ENCODE assay signal across 8 cellular contexts in genomic region chr9:34992376-34992951, GRCh38. TPM values are rescaled to one million over a fixed set of nuclear protein-coding genes. Genes with fewer than 3 reads are reported as not detected.
DNase-seq lines count a peak whose midpoint lies in the region; ATAC-seq and TF ChIP-seq lines count a peak whose summit lies in the region.

No MANE protein-coding gene starts in this region.

- TF ChIP-seq CTCF in AG04450 (IDR thresholded peaks at IDR 0.05; ENCODE audit: low read depth, low read length) (no peak), ascending aorta (IDR thresholded peaks at IDR 0.05) (no peak)

- POLR2A ChIA-PET in AG04450 (lab: Yijun Ruan, JAX), result interaction anchor here (2.7 kb wide), 1 partner anchor 80 kb away, joined by 12 read pairs; the partner anchor contains the start of gene VCP

- peak overlapping the region; percentile 46 for H3K9ac ChIP-seq in NT2/D1 (ENCODE audit: insufficient read length, low read depth)

- H3K4me3 ChIP-seq in AG04450 (ENCODE audit: low read depth, low read length) (peak overlapping the region; percentile 7; the same call in 1 of the 2 replicates), NT2/D1 (ENCODE audit: insufficient read length, low read depth) (no peak overlapping the region), ascending aorta (peak overlapping the region in 1 of 2 donors; percentile 81)

- DNase-seq in AG04450 (ENCODE audit: low read depth, low spot score) (peak; percentile 72), NT2/D1 (ENCODE audit: low read depth, low spot score) (no peak), ascending aorta (ENCODE audit: low spot score in 2 of 2) (peak; percentile 86 to 96), iPS-NIHi7 (ENCODE audit: extremely low spot score) (peak; percentile 33), NCI-H526 (lab: John Stamatoyannopoulos, UW) (no peak)
- peak in 2 of 3 experiments; percentile 45 to 63 for DNase-seq in stimulated activated CD4-positive, alpha-beta T cell treated with anti-CD3 and anti-CD28 coated beads, TNF-alpha, amount 100 ng/mL, for 4 hours (ENCODE audit: low read depth in 3 of 3)

- CTCF ChIA-PET in AG04450 (lab: Charles Lee), result interaction anchor here (1.7 kb wide), 1 partner anchor 93 kb away, joined by 7 read pairs; no protein-coding TSS in a partner anchor

- peaks cover 35% of the 10 kb centered on the region for H3K4me1 ChIP-seq in NT2/D1 (ENCODE audit: insufficient read depth, insufficient read length)
- H3K4me1 ChIP-seq in ascending aorta, result peaks cover 19 to 54% of the 10 kb centered on the region in 2 donors

- H3K27ac ChIP-seq in AG04450 (ENCODE audit: low read depth, low read length), result peak overlapping the region; percentile 85
- peak overlapping the region; percentile 98 to 100 for H3K27ac ChIP-seq in ascending aorta

- ATAC-seq in HG03439 (IDR thresholded peaks at IDR 0.05; ENCODE audit: unreplicated experiment) (no peak), HG03469 (IDR thresholded peaks at IDR 0.05; ENCODE audit: unreplicated experiment) (no peak)

- intact Hi-C loops in ascending aorta (cut with DNase I), result loop anchor here (2.0 to 10.0 kb wide), 10 partner anchors 170 to 1178 kb away; partner anchors contain the start of genes CCDC107, DNAI1, FAM219A and IL11RA

- no peaks in the 10 kb centered on the region; the same call in 1 of the 2 replicates for H3K9me3 ChIP-seq in AG04450 (ENCODE audit: control insufficient read depth, insufficient read depth, low read length)
- no peaks in the 10 kb centered on the region for H3K9me3 ChIP-seq in NT2/D1 (ENCODE audit: insufficient read depth, low read length)
- no peaks in the 10 kb centered on the region for H3K9me3 ChIP-seq in ascending aorta

- H3K27me3 ChIP-seq in AG04450 (ENCODE audit: control insufficient read depth, insufficient read depth, low read length) (no peaks in the 10 kb centered on the region), NT2/D1 (ENCODE audit: insufficient read depth, insufficient read length) (no peaks in the 10 kb centered on the region), ascending aorta (no peaks in the 10 kb centered on the region)

- H3K36me3 ChIP-seq in NT2/D1 (ENCODE audit: insufficient read depth, insufficient read length, low read length) (peaks cover 61% of the 10 kb centered on the region), ascending aorta (peaks cover 21% of the 10 kb centered on the region in 2 donors)

RNA-seq across cellular contexts. Expression of gene DNAJB5, which starts 2.9 kb away (rescaled TPM):
- 5.1 and 9.5 TPM in 2 replicates for polyA plus RNA-seq in AG04450 (2011; rRNA removed)
- polyA minus RNA-seq in AG04450 (2011; rRNA and poly(A)+ RNA removed), result 5.2 and 6.5 TPM in 2 replicates
- 40.8 TPM for total RNA-seq in ascending aorta

RNA-seq across cellular contexts. Expression of gene PHF24, which starts 34.4 kb away (rescaled TPM):
- polyA plus RNA-seq in AG04450 (2011; rRNA removed), result not detected in 2 replicates
- not detected in 2 replicates for polyA minus RNA-seq in AG04450 (2011; rRNA and poly(A)+ RNA removed)
- total RNA-seq in ascending aorta, result not detected

Comparison
In these comparisons a context has a peak if more than half of its experiments do, and no peak if none do; other contexts are left out.
1. DNase-seq: peak in AG04450 (single experiment), ascending aorta (2 of 2), iPS-NIHi7 (single experiment) and stimulated activated CD4-positive, alpha-beta T cell treated with anti-CD3 and anti-CD28 coated beads, TNF-alpha, amount 100 ng/mL, for 4 hours (2 of 3); none in NT2/D1 (single experiment) and NCI-H526 (0 of 2).